Comparison of ENCODE assay signal across 31 cellular contexts in the genomic region with DNA sequence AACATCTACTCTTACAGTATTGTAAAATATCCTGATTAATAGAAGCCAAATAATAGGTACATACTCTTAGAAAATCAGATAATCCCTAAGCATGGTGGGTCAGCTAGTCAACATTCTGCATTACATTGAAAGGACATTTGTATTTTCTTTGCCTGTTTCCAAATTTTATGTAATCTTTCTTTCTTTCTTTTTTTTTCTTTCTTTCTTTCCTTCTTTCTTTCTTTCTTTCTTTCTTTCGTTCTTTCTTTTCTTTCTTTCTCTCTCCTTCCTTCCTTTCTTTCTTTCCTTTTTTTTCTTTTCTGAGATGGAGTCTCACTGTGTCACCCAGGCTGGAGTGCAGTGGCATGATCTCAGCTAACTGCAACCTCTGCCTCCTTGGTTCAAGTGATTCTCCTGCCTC. TPM values are rescaled to one million over a fixed set of nuclear protein-coding genes. Genes with fewer than 3 reads are reported as not detected.
"Had no signal": no experiment of that assay in that cellular context is flagged by ENCODE, and none has a peak within 500 bp of the region (broad histone marks: within the 10 kb centered on the region; RNA-seq: fewer than 3 reads in every experiment).

No MANE protein-coding gene starts in this region.

- H3K4me3 ChIP-seq: Peyer's patch, SJSA1 had no signal

- DNase-seq: activated CD4-positive, alpha-beta memory T cell treated with anti-CD3 and anti-CD28 coated beads for 36 hours; activated CD4-positive, alpha-beta T cell treated with anti-CD3 and anti-CD28 coated beads for 36 hours; activated CD4-positive, alpha-beta T cell treated with anti-CD3 and anti-CD28 coated beads, Interleukin-2, amount 50 U/mL, for 1 hour; activated CD8-positive, alpha-beta memory T cell treated with anti-CD3 and anti-CD28 coated beads, Interleukin-2, amount 50 U/mL, for 4 hours; activated effector memory CD4-positive, alpha-beta T cell treated with Interleukin-2 at 50 U/mL for 16 hours; activated naive CD4-positive, alpha-beta T cell treated with anti-CD3 and anti-CD28 coated beads, Interleukin-2, amount 10 ng/mL, durations not matched to agents 7 days and 5 days; activated naive CD8-positive, alpha-beta T cell treated with anti-CD3 and anti-CD28 coated beads, Interleukin-2, amount 10 ng/mL, durations not matched to agents 7 days and 5 days; activated T-cell treated with anti-CD3 and anti-CD28 coated beads, Interleukin-2, amount 50 U/mL, for 48 hours; amygdala; caudate nucleus; cerebellar nuclear complex; MM.1S; MV-4-11; NCI-H1092; NCI-H1436 treated with DMSO at 0.1 percent for 48 hours; NCI-H1694 treated with DMSO at 0.1 percent for 48 hours; NCI-H2029; NCI-H510A; NCI-H526; NCI-H748 treated with DMSO at 0.1 percent for 48 hours; NK-92 treated with Interleukin-12 subunit alpha and Interleukin-12 subunit beta, amount 100 ng/mL, for 24 hours; PC-3; Peyer's patch; RPMI8226; SHP77 treated with DMSO at 0.1 percent for 48 hours; SK-N-SH had no signal

- H3K36me3 Mint-ChIP-seq: activated naive CD4-positive, alpha-beta T cell treated with anti-CD3 and anti-CD28 coated beads, Interleukin-2, amount 10 ng/mL, durations not matched to agents 7 days and 5 days; activated naive CD8-positive, alpha-beta T cell treated with anti-CD3 and anti-CD28 coated beads, Interleukin-2, amount 10 ng/mL, durations not matched to agents 7 days and 5 days; brain had no signal

- H3K27me3 ChIP-seq: Peyer's patch, SJSA1 had no signal

- H3K36me3 ChIP-seq: Peyer's patch had no signal

- H3K27me3 Mint-ChIP-seq: activated CD4-positive, alpha-beta memory T cell treated with anti-CD3 and anti-CD28 coated beads for 36 hours had no signal

- H3K27ac Mint-ChIP-seq: activated CD4-positive, alpha-beta memory T cell treated with anti-CD3 and anti-CD28 coated beads for 36 hours; activated CD4-positive, alpha-beta T cell treated with anti-CD3 and anti-CD28 coated beads for 36 hours; activated naive CD4-positive, alpha-beta T cell treated with anti-CD3 and anti-CD28 coated beads, Interleukin-2, amount 10 ng/mL, durations not matched to agents 7 days and 5 days; activated naive CD8-positive, alpha-beta T cell treated with anti-CD3 and anti-CD28 coated beads, Interleukin-2, amount 10 ng/mL, durations not matched to agents 7 days and 5 days; brain; T-helper 1 cell treated with Interleukin-12 subunit alpha and Interleukin-12 subunit beta and Interleukin-4 antibody, amounts not matched to agents 30 μg/mL and 1 μg/mL, for 36 hours; T-helper 2 cell treated with Interferon-gamma antibody and Interleukin-4, amounts not matched to agents 5 μg/mL and 100 μg/mL, for 36 hours had no signal

- H3K4me3 Mint-ChIP-seq: activated CD4-positive, alpha-beta memory T cell treated with anti-CD3 and anti-CD28 coated beads for 36 hours; activated CD4-positive, alpha-beta T cell treated with anti-CD3 and anti-CD28 coated beads for 36 hours; activated naive CD4-positive, alpha-beta T cell treated with anti-CD3 and anti-CD28 coated beads, Interleukin-2, amount 10 ng/mL, durations not matched to agents 7 days and 5 days; activated naive CD8-positive, alpha-beta T cell treated with anti-CD3 and anti-CD28 coated beads, Interleukin-2, amount 10 ng/mL, durations not matched to agents 7 days and 5 days; brain; T-helper 1 cell treated with Interleukin-12 subunit alpha and Interleukin-12 subunit beta and Interleukin-4 antibody, amounts not matched to agents 30 μg/mL and 1 μg/mL, for 36 hours; T-helper 2 cell treated with Interferon-gamma antibody and Interleukin-4, amounts not matched to agents 5 μg/mL and 100 μg/mL, for 36 hours had no signal

- H3K27ac ChIP-seq: KMS-11, Peyer's patch, SJSA1 had no signal

- H3K9me3 ChIP-seq: Peyer's patch, SJSA1, SK-N-SH had no signal

- H3K4me1 Mint-ChIP-seq: activated CD4-positive, alpha-beta T cell treated with anti-CD3 and anti-CD28 coated beads for 36 hours; activated naive CD4-positive, alpha-beta T cell treated with anti-CD3 and anti-CD28 coated beads, Interleukin-2, amount 10 ng/mL, durations not matched to agents 7 days and 5 days; activated naive CD8-positive, alpha-beta T cell treated with anti-CD3 and anti-CD28 coated beads, Interleukin-2, amount 10 ng/mL, durations not matched to agents 7 days and 5 days had no signal

- ATAC-seq: activated CD4-positive, alpha-beta T cell treated with anti-CD3 and anti-CD28 coated beads for 36 hours; PC-3 had no signal

RNA-seq across cellular contexts. Expression of a gene that starts 18.9 kb away (rescaled TPM):
- total RNA-seq: activated CD4-positive, alpha-beta memory T cell treated with anti-CD3 and anti-CD28 coated beads for 36 hours had no signal
